ENCODE assay signal across 8 cellular contexts in the genomic region with DNA sequence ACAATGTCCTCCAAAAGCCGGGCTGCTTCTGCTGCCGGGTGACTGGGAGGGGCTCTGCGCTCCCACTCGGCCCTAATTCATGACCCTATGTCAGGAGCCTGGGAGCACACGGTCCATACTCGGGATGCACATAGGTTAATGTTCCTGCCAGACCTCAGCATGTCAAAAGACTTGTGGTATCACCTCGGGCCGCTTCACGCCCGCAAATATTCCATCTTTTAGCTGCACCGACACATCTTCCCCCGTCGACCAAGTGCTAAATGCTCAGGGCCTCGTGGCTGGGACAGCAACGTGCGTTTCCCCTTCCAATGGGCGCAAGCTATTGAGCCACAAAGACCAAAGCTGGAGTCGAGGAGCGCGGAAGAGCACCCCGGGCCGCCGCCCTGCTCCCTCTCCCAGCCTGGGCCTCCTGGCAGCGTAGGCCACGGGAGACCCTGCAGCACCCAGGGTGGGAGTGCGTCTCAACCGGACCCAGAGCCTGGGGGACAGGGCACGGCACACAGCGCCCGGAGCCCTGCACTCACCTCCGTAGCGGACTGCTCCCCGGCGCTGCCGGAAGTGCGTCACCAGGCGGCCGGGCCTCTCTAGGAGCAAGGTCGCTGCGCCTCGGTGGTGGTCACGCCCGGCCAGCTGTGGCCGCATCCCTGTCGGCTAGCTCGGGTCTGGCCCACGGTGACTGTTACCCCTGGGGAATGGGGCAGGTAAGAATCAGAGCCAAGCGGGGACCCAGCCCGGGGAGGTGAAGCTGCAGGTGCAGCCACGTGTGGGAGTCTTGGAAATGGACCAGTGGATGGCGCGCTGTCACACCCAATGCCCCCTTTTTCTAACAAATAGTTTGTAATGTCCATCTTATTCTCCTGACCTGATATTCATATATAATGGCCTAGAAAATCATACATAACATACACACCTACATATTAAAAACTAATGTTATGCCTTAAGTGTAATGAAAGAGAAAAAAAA. TPM values are rescaled to one million over a fixed set of nuclear protein-coding genes. Genes with fewer than 3 reads are reported as not detected.
DNase-seq lines count a peak whose midpoint lies in the region; ATAC-seq and TF ChIP-seq lines count a peak whose summit lies in the region.

Gene ZNF23 (minus strand): TSS at position 562 of the 963 bp plus-strand sequence. CDS start 5,451 bp downstream, outside the sequence.

- peak within 1 kb of the TSS; percentile 91 for H3K4me3 Mint-ChIP-seq in activated CD4-positive, alpha-beta T cell treated with anti-CD3 and anti-CD28 coated beads, Interleukin-2, amount 10 ng/mL, durations not matched to agents 24 days and 14 days

- DNase-seq in AG09319 (ENCODE audit: extremely low read depth, low read depth): peak; percentile 39
- DNase-seq in NCI-H446 treated with DMSO at 0.1 percent for 48 hours (lab: John Stamatoyannopoulos, UW): peak; percentile 7
- peak; percentile 94 for DNase-seq in activated CD4-positive, alpha-beta T cell treated with anti-CD3 and anti-CD28 coated beads, Interleukin-2, amount 10 ng/mL, durations not matched to agents 24 days and 14 days
- DNase-seq in coronary artery (ENCODE audit: low spot score): peak; percentile 88
- DNase-seq in left kidney (ENCODE audit: low read depth, low spot score): peak; percentile 90
- DNase-seq in stimulated activated CD4-positive, alpha-beta T cell treated with anti-CD3 and anti-CD28 coated beads, Interleukin-1b, Interleukin-23, amount 100 ng/mL, for 48 hours: peak; percentile 77

- peak within 1 kb of the TSS; percentile 100 for H3K4me3 ChIP-seq in coronary artery

- H3K36me3 Mint-ChIP-seq in activated CD4-positive, alpha-beta T cell treated with anti-CD3 and anti-CD28 coated beads, Interleukin-2, amount 10 ng/mL, durations not matched to agents 24 days and 14 days (ENCODE audit: low read depth): no peaks in the 10 kb centered on the region

- peak within 1 kb of the TSS; percentile 66 to 93 for H3K27ac ChIP-seq in coronary artery

- intact Hi-C loops in activated CD4-positive, alpha-beta T cell treated with anti-CD3 and anti-CD28 coated beads, Interleukin-2, amount 10 ng/mL, durations not matched to agents 24 days and 14 days (cut with micrococcal nuclease): loop anchor here (1.0 to 10.0 kb wide), 2 partner anchors 22 to 177 kb away; partner anchors contain the start of gene CMTR2

- peak; percentile 99 for ATAC-seq in GM18868 (IDR thresholded peaks at IDR 0.05; ENCODE audit: unreplicated experiment)
- peak; percentile 95 for ATAC-seq in HG03103 (IDR thresholded peaks at IDR 0.05; ENCODE audit: low read depth, unreplicated experiment)

- H3K9me3 Mint-ChIP-seq in activated CD4-positive, alpha-beta T cell treated with anti-CD3 and anti-CD28 coated beads, Interleukin-2, amount 10 ng/mL, durations not matched to agents 24 days and 14 days: peaks cover 3% of the 10 kb centered on the region

- peaks cover 9% of the 10 kb centered on the region for H3K4me1 Mint-ChIP-seq in activated CD4-positive, alpha-beta T cell treated with anti-CD3 and anti-CD28 coated beads, Interleukin-2, amount 10 ng/mL, durations not matched to agents 24 days and 14 days

- peak within 1 kb of the TSS; percentile 81 for H3K27ac Mint-ChIP-seq in activated CD4-positive, alpha-beta T cell treated with anti-CD3 and anti-CD28 coated beads, Interleukin-2, amount 10 ng/mL, durations not matched to agents 24 days and 14 days

- TF ChIP-seq CTCF in AG09319 (IDR thresholded peaks at IDR 0.05; ENCODE audit: low read depth, low read length) (peak; percentile 4), coronary artery (IDR thresholded peaks at IDR 0.05) (no peak)

- no peaks in the 10 kb centered on the region for H3K27me3 Mint-ChIP-seq in activated CD4-positive, alpha-beta T cell treated with anti-CD3 and anti-CD28 coated beads, Interleukin-2, amount 10 ng/mL, durations not matched to agents 24 days and 14 days

RNA-seq across cellular contexts. Expression of gene ZNF23, which starts in this region (rescaled TPM):
- total RNA-seq in activated CD4-positive, alpha-beta T cell treated with anti-CD3 and anti-CD28 coated beads, Interleukin-2, amount 10 ng/mL, durations not matched to agents 24 days and 14 days: 5.2 and 6.1 TPM in 2 replicates

Comparison
In these comparisons a context has a peak if more than half of its experiments do, and no peak if none do; other contexts are left out.
1. Peak in every context shown above with its lines: DNase-seq, ATAC-seq, H3K4me3 ChIP-seq and H3K27ac ChIP-seq.
2. DNase-seq: peak in every context shown above with its lines; median percentile 94 in activated CD4-positive, alpha-beta T cell treated with anti-CD3 and anti-CD28 coated beads, Interleukin-2, amount 10 ng/mL, durations not matched to agents 24 days and 14 days; 90 in left kidney; 88 in coronary artery; 77 in stimulated activated CD4-positive, alpha-beta T cell treated with anti-CD3 and anti-CD28 coated beads, Interleukin-1b, Interleukin-23, amount 100 ng/mL, for 48 hours; 39 in AG09319; 7 in NCI-H446 treated with DMSO at 0.1 percent for 48 hours.